1 cellular context compared by ENCODE assay signal in genomic region chr13:100154835-100155463, GRCh38.
TF ChIP-seq lines count a peak whose summit lies in the region.

No MANE protein-coding gene starts in this region.

TF ChIP-seq in H1, 55 proteins besides CTCF, POLR2A, EP300 and RAD21 (continued from another document):
- TF ChIP-seq TCF12 (IDR thresholded peaks at IDR 0.05; ENCODE audit: low read depth, low read length): no peak
- no peak for TF ChIP-seq KDM5A (IDR thresholded peaks at IDR 0.05; ENCODE audit: low read length)
- TF ChIP-seq YY1 (IDR thresholded peaks at IDR 0.05; ENCODE audit: low read depth, low read length): peak; percentile 91
- TF ChIP-seq, protein P1, sequence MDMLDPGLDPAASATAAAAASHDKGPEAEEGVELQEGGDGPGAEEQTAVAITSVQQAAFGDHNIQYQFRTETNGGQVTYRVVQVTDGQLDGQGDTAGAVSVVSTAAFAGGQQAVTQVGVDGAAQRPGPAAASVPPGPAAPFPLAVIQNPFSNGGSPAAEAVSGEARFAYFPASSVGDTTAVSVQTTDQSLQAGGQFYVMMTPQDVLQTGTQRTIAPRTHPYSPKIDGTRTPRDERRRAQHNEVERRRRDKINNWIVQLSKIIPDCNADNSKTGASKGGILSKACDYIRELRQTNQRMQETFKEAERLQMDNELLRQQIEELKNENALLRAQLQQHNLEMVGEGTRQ (IDR thresholded peaks at IDR 0.05; ENCODE audit: low read length): no peak
